3 cellular contexts compared by ENCODE assay signal in genomic region chr21:34130598-34130985, GRCh38.
TF ChIP-seq lines count a peak whose summit lies in the region.

No MANE protein-coding gene starts in this region.

TF ChIP-seq in SK-N-SH, 30 proteins besides CTCF, POLR2A, EP300 and RAD21 (continued from another document):
- TF ChIP-seq USF1 (IDR thresholded peaks at IDR 0.05; ENCODE audit: borderline replicate concordance, low read depth) (no peak), REST (IDR thresholded peaks at IDR 0.05; ENCODE audit: low read depth, low read length) (no peak), TEAD4 (IDR thresholded peaks at IDR 0.05; ENCODE audit: borderline replicate concordance, insufficient read depth) (no peak), MEF2A (IDR thresholded peaks at IDR 0.05; ENCODE audit: borderline replicate concordance, low read depth) (no peak), RXRA (IDR thresholded peaks at IDR 0.05; ENCODE audit: borderline replicate concordance, low read depth) (no peak), RCOR1 (IDR thresholded peaks at IDR 0.05; ENCODE audit: low read length) (no peak)
TF ChIP-seq in SK-N-SH: peak in this region for 0.

TF ChIP-seq in SK-N-SH treated with all-trans-retinoic acid at 6 μM for 48 hours, 23 proteins besides CTCF, POLR2A, EP300 and RAD21 (continued from another document):
- TF ChIP-seq PATZ1 (CRISPR knock-in tag; IDR thresholded peaks at IDR 0.05; ENCODE audit: borderline replicate concordance), result no peak
TF ChIP-seq in SK-N-SH treated with all-trans-retinoic acid at 6 μM for 48 hours: peak in this region for 0.

TF ChIP-seq in HEK293T, 16 proteins besides CTCF, POLR2A, EP300 and RAD21 (continued from another document):
- TF ChIP-seq HDGF (IDR thresholded peaks at IDR 0.05; ENCODE audit: borderline replicate concordance) (no peak), NFRKB (IDR thresholded peaks at IDR 0.05) (no peak), SUZ12 (IDR thresholded peaks at IDR 0.05) (no peak), LEF1 (IDR thresholded peaks at IDR 0.05; ENCODE audit: borderline replicate concordance) (no peak), ARNT (IDR thresholded peaks at IDR 0.05) (no peak), FOXA1 (IDR thresholded peaks at IDR 0.05) (no peak), ELF4 (IDR thresholded peaks at IDR 0.05) (no peak)
